Comparison of ENCODE assay signal across 8 cellular contexts in genomic region chr7:31373337-31374289, GRCh38. TPM values are rescaled to one million over a fixed set of nuclear protein-coding genes. Genes with fewer than 3 reads are reported as not detected.
A peak's percentile ranks its signal among the peaks of the same experiment; 100 is the strongest.
DNase-seq lines count a peak whose midpoint lies in the region; ATAC-seq and TF ChIP-seq lines count a peak whose summit lies in the region.

No MANE protein-coding gene starts in this region.

- ATAC-seq in GM19351 (IDR thresholded peaks at IDR 0.05; ENCODE audit: unreplicated experiment): peak; percentile 88
- peak; percentile 84 for ATAC-seq in HG03196 (IDR thresholded peaks at IDR 0.05; ENCODE audit: unreplicated experiment)
- ATAC-seq in left lobe of liver: peak; percentile 98
- ATAC-seq in HG03097 (IDR thresholded peaks at IDR 0.05; ENCODE audit: low FRiP score, unreplicated experiment): no peak

- DNase-seq in DMS53 treated with DMSO at 0.1 percent for 48 hours (lab: John Stamatoyannopoulos, UW; ENCODE audit: unreplicated experiment): peak; percentile 88
- DNase-seq in NCI-H510A treated with DMSO at 0.1 percent for 48 hours (lab: John Stamatoyannopoulos, UW): peak; percentile 73
- DNase-seq in MCF 10A (ENCODE audit: unreplicated experiment): peak; percentile 62
- DNase-seq in left lobe of liver (ENCODE audit: low spot score): peak; percentile 58
- DNase-seq in NCI-H2107 (lab: John Stamatoyannopoulos, UW): no peak

- POLR2A ChIA-PET in MCF 10A (lab: Yijun Ruan, JAX): interaction anchor here (0.6 to 1.5 kb wide), 3 partner anchors 10 to 265 kb away, joined by 3 read pairs; no protein-coding TSS in a partner anchor

- H3K9me3 Mint-ChIP-seq in MCF 10A (ENCODE audit: unreplicated experiment): no peaks in the 10 kb centered on the region

- no peak overlapping the region for H3K27ac Mint-ChIP-seq in MCF 10A (ENCODE audit: low read depth, unreplicated experiment)

- H3K4me3 Mint-ChIP-seq in MCF 10A (ENCODE audit: unreplicated experiment): no peak overlapping the region

- TF ChIP-seq CTCF in MCF 10A (IDR thresholded peaks at IDR 0.05; ENCODE audit: unreplicated experiment): peak; percentile 82

- peaks cover 19% of the 10 kb centered on the region for H3K27me3 Mint-ChIP-seq in MCF 10A (ENCODE audit: insufficient read depth, unreplicated experiment)

- H3K4me1 Mint-ChIP-seq in MCF 10A (ENCODE audit: insufficient read depth, unreplicated experiment): no peaks in the 10 kb centered on the region

- CTCF ChIA-PET in MCF 10A (lab: Yijun Ruan, JAX): interaction anchor here (0.6 to 8.5 kb wide), 58 partner anchors 9 to 1105 kb away, joined by 3 to 103 read pairs (median 4); no protein-coding TSS in a partner anchor

- H3K36me3 Mint-ChIP-seq in MCF 10A (ENCODE audit: insufficient read depth, unreplicated experiment): no peaks in the 10 kb centered on the region

- no TSS peak for BruUV-seq in MCF 10A (replicated peaks; lab: Mats Ljungman, UMichigan)

- intact Hi-C loops in MCF 10A (cut with micrococcal nuclease): loop anchor here (1.0 to 5.0 kb wide), 6 partner anchors 70 to 363 kb away; no protein-coding TSS in a partner anchor

RNA-seq across cellular contexts. Expression of gene NEUROD6, which starts 33.1 kb away (rescaled TPM):
- not detected in 2 replicates for total RNA-seq in MCF 10A (2022)
- not detected for total RNA-seq in left lobe of liver
